8 cellular contexts compared by ENCODE assay signal in genomic region chr6:2677080-2677593, GRCh38.
"Had no signal": no experiment of that assay in that cellular context is flagged by ENCODE, and none has a peak within 500 bp of the region (broad histone marks: within the 10 kb centered on the region; RNA-seq: fewer than 3 reads in every experiment).

No MANE protein-coding gene starts in this region.

- H3K36me3 ChIP-seq: HAP-1 had no signal

- H3K4me3 ChIP-seq: GM23248, HAP-1, K562 had no signal

- H3K27ac ChIP-seq: GM23248 had no signal

- ATAC-seq: HCT116, K562 had no signal

- FAIRE-seq: HTR-8/SVneo, K562 had no signal

- DNase-seq: GM23248, GOT3, H7, IMR-90 had no signal

- H3K9me3 ChIP-seq: HAP-1 had no signal
